19 cellular contexts compared by ENCODE assay signal in genomic region chr2:231355802-231356473, GRCh38. TPM values are rescaled to one million over a fixed set of nuclear protein-coding genes. Genes with fewer than 3 reads are reported as not detected.
A peak's percentile ranks its signal among the peaks of the same experiment; 100 is the strongest.
DNase-seq lines count a peak whose midpoint lies in the region; ATAC-seq, FAIRE-seq and TF ChIP-seq lines count a peak whose summit lies in the region.
"Had no signal": no experiment of that assay in that cellular context is flagged by ENCODE, and none has a peak within 500 bp of the region (broad histone marks: within the 10 kb centered on the region; RNA-seq: fewer than 3 reads in every experiment).

No MANE protein-coding gene starts in this region.

- FAIRE-seq in GM12891 (lab: Jason Lieb, UNC), result no peak

- DNase-seq in Right ventricle myocardium inferior (ENCODE audit: missing footprints) (peak; percentile 42), cardiac septum (ENCODE audit: low spot score) (no peak), left ventricle myocardium inferior (peak; percentile 16), ovary (peak; percentile 36 to 76 (median 48)), NCI-H1105 (lab: John Stamatoyannopoulos, UW) (no peak), GM12891 (ENCODE audit: insufficient read length, low spot score) (no peak)
- no peak for DNase-seq in activated CD8-positive, alpha-beta memory T cell treated with anti-CD3 and anti-CD28 coated beads, Interleukin-2, amount 50 U/mL, for 48 hours
- DNase-seq in stimulated activated CD8-positive, alpha-beta memory T cell treated with anti-CD3 and anti-CD28 coated beads, Interleukin-4, amount 100 ng/mL, for 48 hours, result no peak
- DNase-seq: activated B cell treated with CpG ODN at 0.5 μM for 24 hours; CD8-positive, alpha-beta T cell; cerebellar nuclear complex; HCEC 1CT; KG1; lower lobe of right lung; NCI-H1694; NCI-H524 treated with DMSO at 0.1 percent for 48 hours; T-helper 1 cell had no signal

- peak; percentile 27 for ATAC-seq in Right ventricle myocardium inferior
- ATAC-seq: CD8-positive, alpha-beta T cell; lower lobe of right lung had no signal

- H3K27ac ChIP-seq in left ventricle myocardium inferior (replicated peaks) (peak overlapping the region; percentile 69), ovary (peak overlapping the region in 1 of 2 donors; percentile 76)
- H3K27ac ChIP-seq: 22Rv1, hepatocyte, lower lobe of right lung had no signal

- no peaks in the 10 kb centered on the region for H3K36me3 ChIP-seq in left ventricle myocardium inferior
- H3K36me3 ChIP-seq in ovary, result no peaks in the 10 kb centered on the region
- H3K36me3 ChIP-seq: lower lobe of right lung had no signal

- TF ChIP-seq POLR2A in ovary (IDR thresholded peaks at IDR 0.05) (no peak), GM12891 (IDR thresholded peaks at IDR 0.05; ENCODE audit: low read depth, low read length) (no peak)

- peak overlapping the region; percentile 4 for H3K4me3 ChIP-seq in left ventricle myocardium inferior
- no peak overlapping the region for H3K4me3 ChIP-seq in ovary
- H3K4me3 ChIP-seq: hepatocyte, lower lobe of right lung had no signal

- no peak for TF ChIP-seq EP300 in ovary (IDR thresholded peaks at IDR 0.05)

- intact Hi-C loops in Right ventricle myocardium inferior (cut with DNase I), result no loop called here
- intact Hi-C loops in cardiac septum (cut with DNase I), result loop anchor here (5.0 kb wide), 1 partner anchor 59 kb away; no protein-coding TSS in a partner anchor
- intact Hi-C loops in left ventricle myocardium inferior (cut with micrococcal nuclease), result no loop called here
- intact Hi-C loops in ovary (cut with DNase I), result no loop called here

- H3K4me1 ChIP-seq in left ventricle myocardium inferior (peaks cover 18% of the 10 kb centered on the region), ovary (ENCODE audit: insufficient read depth) (peaks cover 10% of the 10 kb centered on the region)

- TF ChIP-seq CTCF in left ventricle myocardium inferior (IDR thresholded peaks at IDR 0.05; ENCODE audit: borderline replicate concordance) (peak; percentile 24), ovary (IDR thresholded peaks at IDR 0.05) (no peak)

- H3K9me3 ChIP-seq in left ventricle myocardium inferior (replicated peaks) (no peaks in the 10 kb centered on the region), ovary (no peaks in the 10 kb centered on the region)
- H3K9me3 ChIP-seq: lower lobe of right lung had no signal

- WGBS in ovary, 3 donors, result 9 to 18% (median 10%) methylated on average over 20 of the region's 20 CpGs

- H3K27me3 ChIP-seq in left ventricle myocardium inferior (ENCODE audit: low read depth) (no peaks in the 10 kb centered on the region), ovary (no peaks in the 10 kb centered on the region)
- H3K27me3 ChIP-seq: hepatocyte had no signal

TF ChIP-seq in GM12891, 5 proteins besides CTCF, POLR2A, EP300 and RAD21:
- TF ChIP-seq PAX5 (IDR thresholded peaks at IDR 0.05; ENCODE audit: insufficient read depth, low read length, severe bottlenecking) (no peak), TAF1 (IDR thresholded peaks at IDR 0.05; ENCODE audit: low read depth, low read length) (no peak), POU2F2 (IDR thresholded peaks at IDR 0.05; ENCODE audit: low read depth, low read length) (no peak), SPI1 (IDR thresholded peaks at IDR 0.05; ENCODE audit: low read depth, low read length) (no peak), POLR2AphosphoS5 (IDR thresholded peaks at IDR 0.05; ENCODE audit: low read depth, low read length) (no peak)

RNA-seq across cellular contexts. Expression of gene B3GNT7, which starts 39.6 kb away (rescaled TPM):
- total RNA-seq in Right ventricle myocardium inferior, result 9.1 TPM
- total RNA-seq in cardiac septum, result 5.4 TPM
- 2.4 TPM for total RNA-seq in left ventricle myocardium inferior
- total RNA-seq in ovary, result 10 to 100 TPM; 13.1 to 34.0 (median 25.2) TPM
- polyA plus RNA-seq in ovary, result 1 to 10 TPM; 4.8 to 6.8 TPM
- polyA plus RNA-seq in GM12891 (2012; ENCODE audit: low read depth, missing spikeins), result 2.8 TPM

Comparison
In these comparisons a context has a peak if more than half of its experiments do, and no peak if none do; other contexts are left out.
1. DNase-seq: peak in Right ventricle myocardium inferior (single experiment), left ventricle myocardium inferior (single experiment) and ovary (5 of 5); none in cardiac septum (single experiment), NCI-H1105 (single experiment), activated CD8-positive, alpha-beta memory T cell treated with anti-CD3 and anti-CD28 coated beads, Interleukin-2, amount 50 U/mL, for 48 hours (single experiment), GM12891 (single experiment) and stimulated activated CD8-positive, alpha-beta memory T cell treated with anti-CD3 and anti-CD28 coated beads, Interleukin-4, amount 100 ng/mL, for 48 hours (single experiment).